In genomic region chr17:14745541-14745940, GRCh38 we compare ENCODE assay signal across 26 cellular contexts.
DNase-seq lines count a peak whose midpoint lies in the region; ATAC-seq and TF ChIP-seq lines count a peak whose summit lies in the region.
"Had no signal": no experiment of that assay in that cellular context is flagged by ENCODE, and none has a peak within 500 bp of the region (broad histone marks: within the 10 kb centered on the region; RNA-seq: fewer than 3 reads in every experiment).

No MANE protein-coding gene starts in this region.

- H3K27ac ChIP-seq in RWPE2 (ENCODE audit: poor library complexity, severe bottlenecking) = peak overlapping the region; percentile 82
- peak overlapping the region; percentile 81 for H3K27ac ChIP-seq in osteoblast (ENCODE audit: low read depth, low read length)
- H3K27ac ChIP-seq in transverse colon = no peak overlapping the region
- no peak overlapping the region for H3K27ac ChIP-seq in CD8-positive, alpha-beta memory T cell (ENCODE audit: low read depth, low read length)
- H3K27ac ChIP-seq: colonic mucosa, HL-60, neutrophil, VCaP had no signal

- H3K27me3 Mint-ChIP-seq in CD14-positive monocyte (ENCODE audit: low read depth in 3 of 3) = peaks cover 0 to 3% (median 0%) of the 10 kb centered on the region in 3 donors
- peaks cover 0 to 8% of the 10 kb centered on the region in 2 donors for H3K27me3 Mint-ChIP-seq in CD8-positive, alpha-beta memory T cell
- H3K27me3 Mint-ChIP-seq: brain had no signal

- H3K4me2 ChIP-seq in osteoblast (ENCODE audit: insufficient read depth, low read length) = no peak overlapping the region
- H3K4me2 ChIP-seq: GM23338 had no signal

- peaks cover 43% of the 10 kb centered on the region for H3K4me1 Mint-ChIP-seq in CD14-positive monocyte
- no peaks in the 10 kb centered on the region for H3K4me1 Mint-ChIP-seq in CD8-positive, alpha-beta memory T cell
- H3K4me1 Mint-ChIP-seq: CD4-positive, CD25-positive, alpha-beta regulatory T cell; naive B cell had no signal

- 78 to 89% methylated on average over 1 of the region's 1 CpG for WGBS in transverse colon (ENCODE audit: low coverage in 1 of 2), 2 donors

- no peaks in the 10 kb centered on the region for H3K79me2 ChIP-seq in osteoblast (ENCODE audit: insufficient read depth, low read length)

- TF ChIP-seq EP300 in transverse colon (IDR thresholded peaks at IDR 0.05; ENCODE audit: low read depth) = no peak

- intact Hi-C loops in CD14-positive monocyte (cut with micrococcal nuclease) = loop anchor here (10.0 kb wide), 2 partner anchors 391 to 441 kb away; partner anchors contain the start of gene HS3ST3B1 (in 1 of the 2)
- intact Hi-C loops in left cardiac atrium (cut with DNase I) = no loop called here
- intact Hi-C loops in transverse colon (cut with DNase I; ENCODE audit: low total_unique reads) = no loop called here

- peaks cover 12% of the 10 kb centered on the region for H3K4me1 ChIP-seq in RWPE2 (ENCODE audit: insufficient read depth, poor library complexity, severe bottlenecking)
- H3K4me1 ChIP-seq in osteoblast (ENCODE audit: insufficient read depth, low read length) = peaks cover 34% of the 10 kb centered on the region
- no peaks in the 10 kb centered on the region for H3K4me1 ChIP-seq in transverse colon
- H3K4me1 ChIP-seq in CD8-positive, alpha-beta memory T cell (ENCODE audit: insufficient read depth, low read length) = no peaks in the 10 kb centered on the region
- H3K4me1 ChIP-seq: colonic mucosa had no signal

- POLR2A ChIA-PET in CD8-positive, alpha-beta memory T cell (lab: Charles Lee) = no interaction called here

- DNase-seq in CD14-positive monocyte (ENCODE audit: low spot score) (no peak), RWPE2 (ENCODE audit: low spot score) (no peak), epithelial cell of esophagus (ENCODE audit: low read depth) (peak; percentile 51), osteoblast (ENCODE audit: insufficient read length, low spot score, missing footprints) (no peak), left cardiac atrium (no peak), transverse colon (no peak), DMS153 (lab: John Stamatoyannopoulos, UW) (no peak)
- DNase-seq in CD8-positive, alpha-beta memory T cell = no peak
- DNase-seq: activated CD4-positive, alpha-beta T cell treated with anti-CD3 and anti-CD28 coated beads for 4 hours; activated gamma-delta T cell treated with Interleukin-2 at 50 U/mL for 16 hours; activated T-cell treated with anti-CD3 and anti-CD28 coated beads, Interleukin-2, amount 50 U/mL, for 1 hour; CD4-positive, CD25-positive, alpha-beta regulatory T cell; colonic mucosa; effector memory CD4-positive, alpha-beta T cell; Karpas-422; left ventricle myocardium superior; naive B cell; NCI-H446; Right ventricle myocardium superior had no signal

- no peak for TF ChIP-seq CTCF in CD14-positive monocyte (IDR thresholded peaks at IDR 0.05)
- TF ChIP-seq CTCF in RWPE2 (IDR thresholded peaks at IDR 0.05; ENCODE audit: poor library complexity, severe bottlenecking) = no peak
- no peak for TF ChIP-seq CTCF in epithelial cell of esophagus (IDR thresholded peaks at IDR 0.05; ENCODE audit: insufficient read depth, low read depth, low read length, missing control alignments)
- no peak for TF ChIP-seq CTCF in osteoblast (IDR thresholded peaks at IDR 0.05; ENCODE audit: extremely low read depth, low read depth, low read length)
- TF ChIP-seq CTCF in transverse colon (IDR thresholded peaks at IDR 0.05) = no peak

- H4K20me1 ChIP-seq in osteoblast (ENCODE audit: insufficient read depth, low read length) = no peaks in the 10 kb centered on the region

- ATAC-seq in RWPE2 (ENCODE audit: low read depth) = no peak
- ATAC-seq in left cardiac atrium = no peak
- ATAC-seq: GM23338, left ventricle myocardium superior had no signal

- H3K4me3 ChIP-seq in RWPE2 (ENCODE audit: severe bottlenecking) = no peak overlapping the region
- H3K4me3 ChIP-seq in epithelial cell of esophagus (ENCODE audit: low read length) = no peak overlapping the region
- no peak overlapping the region for H3K4me3 ChIP-seq in osteoblast (ENCODE audit: insufficient read depth, low read length)
- H3K4me3 ChIP-seq in transverse colon = no peak overlapping the region
- H3K4me3 ChIP-seq in CD8-positive, alpha-beta memory T cell (ENCODE audit: low read length) = no peak overlapping the region
- H3K4me3 ChIP-seq: colonic mucosa, GM23338 had no signal

- H3K27ac Mint-ChIP-seq in CD14-positive monocyte = peak overlapping the region in 6 of 7 donors; percentile 58 to 85 (median 78)
- H3K27ac Mint-ChIP-seq in CD8-positive, alpha-beta memory T cell = no peak overlapping the region
- H3K27ac Mint-ChIP-seq: brain; CD4-positive, CD25-positive, alpha-beta regulatory T cell; GM23338; mesothelial cell of epicardium; T-helper 2 cell treated with Interferon-gamma antibody and Interleukin-4, amounts not matched to agents 5 μg/mL and 100 μg/mL, for 36 hours had no signal

- no peaks in the 10 kb centered on the region for H3K36me3 Mint-ChIP-seq in CD14-positive monocyte
- H3K36me3 Mint-ChIP-seq in CD8-positive, alpha-beta memory T cell = peaks cover 0 to 2% (median 0%) of the 10 kb centered on the region in 3 donors
- H3K36me3 Mint-ChIP-seq: brain; CD4-positive, CD25-positive, alpha-beta regulatory T cell; mesothelial cell of epicardium; naive B cell had no signal

- no peaks in the 10 kb centered on the region for H3K9me3 ChIP-seq in RWPE2 (ENCODE audit: severe bottlenecking)
- no peaks in the 10 kb centered on the region for H3K9me3 ChIP-seq in osteoblast (ENCODE audit: low read depth, low read length)
- H3K9me3 ChIP-seq in transverse colon = no peaks in the 10 kb centered on the region
- H3K9me3 ChIP-seq in CD8-positive, alpha-beta memory T cell (ENCODE audit: low read length) = no peaks in the 10 kb centered on the region
- H3K9me3 ChIP-seq: colonic mucosa, neutrophil had no signal

- in situ Hi-C loops in transverse colon (cut with MboI; ENCODE audit: low pct_ligation_motif_present in 1 of 4, low pct_unique_long_range_greater_than_20kb in 1 of 4, low sequenced_read_pairs in 3 of 4) = no loop called here

- H3K27me3 ChIP-seq in RWPE2 (ENCODE audit: insufficient read depth, poor library complexity, severe bottlenecking) (no peaks in the 10 kb centered on the region), osteoblast (ENCODE audit: insufficient read depth, low read length) (no peaks in the 10 kb centered on the region), transverse colon (no peaks in the 10 kb centered on the region)
- H3K27me3 ChIP-seq in CD8-positive, alpha-beta memory T cell (ENCODE audit: insufficient read depth, low read length, poor library complexity, severe bottlenecking) = no peaks in the 10 kb centered on the region
- H3K27me3 ChIP-seq: colonic mucosa, neutrophil had no signal

- H2AFZ ChIP-seq in osteoblast (ENCODE audit: low read length) = peak overlapping the region; percentile 58
- H2AFZ ChIP-seq: GM23338 had no signal

- peaks cover 0 to 3% (median 0%) of the 10 kb centered on the region in 7 donors for H3K9me3 Mint-ChIP-seq in CD14-positive monocyte
- no peaks in the 10 kb centered on the region for H3K9me3 Mint-ChIP-seq in CD8-positive, alpha-beta memory T cell
- H3K9me3 Mint-ChIP-seq: brain; CD4-positive, CD25-positive, alpha-beta regulatory T cell; GM23338; mesothelial cell of epicardium; naive B cell; T-helper 2 cell treated with Interferon-gamma antibody and Interleukin-4, amounts not matched to agents 5 μg/mL and 100 μg/mL, for 36 hours had no signal

- CTCF ChIA-PET in CD8-positive, alpha-beta memory T cell (lab: Charles Lee) = no interaction called here

- H3K4me3 Mint-ChIP-seq in CD14-positive monocyte = no peak overlapping the region
- no peak overlapping the region for H3K4me3 Mint-ChIP-seq in CD8-positive, alpha-beta memory T cell
- H3K4me3 Mint-ChIP-seq: brain; CD4-positive, CD25-positive, alpha-beta regulatory T cell; GM23338; mesothelial cell of epicardium; naive B cell; T-helper 2 cell treated with Interferon-gamma antibody and Interleukin-4, amounts not matched to agents 5 μg/mL and 100 μg/mL, for 36 hours had no signal

- H3K36me3 ChIP-seq in RWPE2 (ENCODE audit: low read depth) (no peaks in the 10 kb centered on the region), osteoblast (ENCODE audit: insufficient read depth, low read length) (no peaks in the 10 kb centered on the region), transverse colon (no peaks in the 10 kb centered on the region)
- H3K36me3 ChIP-seq in CD8-positive, alpha-beta memory T cell (ENCODE audit: insufficient read depth, low read length) = no peaks in the 10 kb centered on the region
- H3K36me3 ChIP-seq: colonic mucosa, neutrophil had no signal

- no peak for TF ChIP-seq POLR2A in transverse colon (IDR thresholded peaks at IDR 0.05)

Comparison
In these comparisons a context has a peak if more than half of its experiments do, and no peak if none do; other contexts are left out.
1. H3K27ac Mint-ChIP-seq: peak in CD14-positive monocyte (6 of 7); none in CD8-positive, alpha-beta memory T cell (0 of 8).
2. H3K27ac ChIP-seq: peak in RWPE2 (single experiment) and osteoblast (single experiment); none in transverse colon (0 of 4) and CD8-positive, alpha-beta memory T cell (single experiment).
3. intact Hi-C loops: an anchor here in CD14-positive monocyte (10.0 kb wide); none called in left cardiac atrium and transverse colon.